Comparison of ENCODE assay signal across 8 cellular contexts in the genomic region with DNA sequence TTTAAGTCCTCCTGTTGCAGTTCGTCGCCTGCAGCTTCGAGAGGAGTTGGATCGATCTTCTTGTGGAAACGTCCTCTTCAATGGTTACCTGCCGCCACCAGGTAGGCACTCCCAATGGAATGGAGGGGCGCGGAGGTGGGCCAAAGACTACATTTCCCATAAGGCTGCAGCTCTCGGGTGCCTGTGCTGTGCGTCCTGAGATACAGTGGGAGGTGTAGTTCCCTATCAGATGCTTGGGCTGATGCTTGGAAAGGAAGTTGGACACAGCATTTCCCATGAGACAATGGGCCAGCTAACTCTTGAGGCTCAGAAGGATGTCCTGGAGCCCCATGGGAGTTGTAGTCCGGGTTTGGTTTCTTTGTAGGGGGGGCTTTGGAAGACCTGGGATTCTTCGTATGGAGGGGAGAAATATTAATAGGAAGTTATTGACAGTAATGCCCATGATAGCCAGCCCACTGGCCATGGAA. TPM values are rescaled to one million over a fixed set of nuclear protein-coding genes. Genes with fewer than 3 reads are reported as not detected.
DNase-seq lines count a peak whose midpoint lies in the region; ATAC-seq and TF ChIP-seq lines count a peak whose summit lies in the region.

No MANE protein-coding gene starts in this region.

- H3K4me1 ChIP-seq in testis = no peaks in the 10 kb centered on the region

- no peaks in the 10 kb centered on the region for H3K9me3 Mint-ChIP-seq in activated naive CD4-positive, alpha-beta T cell treated with anti-CD3 and anti-CD28 coated beads for 36 hours
- no peaks in the 10 kb centered on the region for H3K9me3 Mint-ChIP-seq in activated naive CD4-positive, alpha-beta T cell treated with anti-CD3 and anti-CD28 coated beads, Interleukin-2, amount 50 U/mL, for 72 hours

- H3K27me3 ChIP-seq in testis = no peaks in the 10 kb centered on the region

- H3K4me3 ChIP-seq in testis = no peak overlapping the region

- H3K9me3 ChIP-seq in testis = no peaks in the 10 kb centered on the region

- peaks cover 20% of the 10 kb centered on the region for H3K36me3 Mint-ChIP-seq in activated naive CD4-positive, alpha-beta T cell treated with anti-CD3 and anti-CD28 coated beads for 36 hours (ENCODE audit: low read depth)
- peaks cover 15 to 18% of the 10 kb centered on the region in 2 donors for H3K36me3 Mint-ChIP-seq in activated naive CD4-positive, alpha-beta T cell treated with anti-CD3 and anti-CD28 coated beads, Interleukin-2, amount 50 U/mL, for 72 hours

- TF ChIP-seq CTCF in testis (IDR thresholded peaks at IDR 0.05) = no peak

- no peaks in the 10 kb centered on the region for H3K27me3 Mint-ChIP-seq in activated naive CD4-positive, alpha-beta T cell treated with anti-CD3 and anti-CD28 coated beads for 36 hours (ENCODE audit: low read depth)

- no peak for ATAC-seq in activated naive CD4-positive, alpha-beta T cell treated with anti-CD3 and anti-CD28 coated beads, Interleukin-2, amount 50 U/mL, for 72 hours
- ATAC-seq in GM19452 (IDR thresholded peaks at IDR 0.05; ENCODE audit: unreplicated experiment) (no peak), HG02588 (IDR thresholded peaks at IDR 0.05; ENCODE audit: unreplicated experiment) (no peak)

- DNase-seq in activated naive CD4-positive, alpha-beta T cell treated with anti-CD3 and anti-CD28 coated beads for 36 hours = peak; percentile 23
- DNase-seq in activated naive CD4-positive, alpha-beta T cell treated with anti-CD3 and anti-CD28 coated beads, Interleukin-2, amount 50 U/mL, for 72 hours (ENCODE audit: low spot score in 2 of 2) = no peak
- DNase-seq in NOMO-1 treated with dmso at 0.1 percent for 144 hours (lab: John Stamatoyannopoulos, UW; ENCODE audit: unreplicated experiment) (peak; percentile 61), dermis blood vessel endothelial cell (peak; percentile 48), testis (peak; percentile 75), middle frontal gyrus (ENCODE audit: extremely low spot score, low spot score) (no peak)

- peaks cover 16% of the 10 kb centered on the region for H3K4me1 Mint-ChIP-seq in activated naive CD4-positive, alpha-beta T cell treated with anti-CD3 and anti-CD28 coated beads for 36 hours (ENCODE audit: low read depth)

- H3K27ac ChIP-seq in testis = no peak overlapping the region

- intact Hi-C loops in activated naive CD4-positive, alpha-beta T cell treated with anti-CD3 and anti-CD28 coated beads for 36 hours (cut with micrococcal nuclease) = no loop called here
- intact Hi-C loops in testis (cut with DNase I; ENCODE audit: low total_unique reads) = no loop called here

- no peaks in the 10 kb centered on the region for H3K36me3 ChIP-seq in testis (ENCODE audit: low read depth, missing control alignments)

- no peak for TF ChIP-seq POLR2A in testis (IDR thresholded peaks at IDR 0.05)

- H3K27ac Mint-ChIP-seq in activated naive CD4-positive, alpha-beta T cell treated with anti-CD3 and anti-CD28 coated beads for 36 hours = no peak overlapping the region
- peak overlapping the region in 1 of 2 donors; percentile 89 for H3K27ac Mint-ChIP-seq in activated naive CD4-positive, alpha-beta T cell treated with anti-CD3 and anti-CD28 coated beads, Interleukin-2, amount 50 U/mL, for 72 hours

- peak overlapping the region; percentile 87 for H3K4me3 Mint-ChIP-seq in activated naive CD4-positive, alpha-beta T cell treated with anti-CD3 and anti-CD28 coated beads for 36 hours

- WGBS in testis, 2 donors = 71 to 73% methylated on average over 12 of the region's 12 CpGs

- CTCF ChIA-PET in activated naive CD4-positive, alpha-beta T cell treated with anti-CD3 and anti-CD28 coated beads for 36 hours (lab: Charles Lee) = interaction anchor here (1.2 kb wide), 2 partner anchors 20 to 25 kb away, joined by 3 to 6 read pairs; no protein-coding TSS in a partner anchor

RNA-seq across cellular contexts. Expression of gene SHKBP1, which starts 1.8 kb away (rescaled TPM):
- total RNA-seq in activated naive CD4-positive, alpha-beta T cell treated with anti-CD3 and anti-CD28 coated beads for 36 hours = 10 to 100 TPM; 90.1 to 99.4 TPM
- 100 to 1,000 TPM; 108 to 173 TPM for total RNA-seq in activated naive CD4-positive, alpha-beta T cell treated with anti-CD3 and anti-CD28 coated beads, Interleukin-2, amount 50 U/mL, for 72 hours
- total RNA-seq in dermis blood vessel endothelial cell (27.7 and 67.0 TPM in 2 replicates), testis (10 to 100 TPM; 35.6 to 56.3 TPM)
- 37.2 TPM for polyA plus RNA-seq in testis (ENCODE audit: insufficient read depth, low read depth, low replicate concordance)

RNA-seq across cellular contexts. Expression of gene LTBP4, which starts 22.7 kb away (rescaled TPM):
- total RNA-seq in activated naive CD4-positive, alpha-beta T cell treated with anti-CD3 and anti-CD28 coated beads for 36 hours = 100 to 1,000 TPM; 147 to 153 TPM
- total RNA-seq in activated naive CD4-positive, alpha-beta T cell treated with anti-CD3 and anti-CD28 coated beads, Interleukin-2, amount 50 U/mL, for 72 hours = 100 to 1,000 TPM; 178 to 245 TPM
- total RNA-seq in dermis blood vessel endothelial cell (16.8 and 25.2 TPM in 2 replicates), testis (100 to 1,000 TPM; 309 to 417 TPM)
- 270 TPM for polyA plus RNA-seq in testis (ENCODE audit: insufficient read depth, low read depth, low replicate concordance)

Comparison
In these comparisons a context has a peak if more than half of its experiments do, and no peak if none do; other contexts are left out.
1. DNase-seq: peak in activated naive CD4-positive, alpha-beta T cell treated with anti-CD3 and anti-CD28 coated beads for 36 hours (single experiment), NOMO-1 treated with dmso at 0.1 percent for 144 hours (single experiment), dermis blood vessel endothelial cell (single experiment) and testis (single experiment); none in activated naive CD4-positive, alpha-beta T cell treated with anti-CD3 and anti-CD28 coated beads, Interleukin-2, amount 50 U/mL, for 72 hours (0 of 2) and middle frontal gyrus (single experiment).